8 cellular contexts compared by ENCODE assay signal in genomic region chr3:138348950-138349739, GRCh38. TPM values are rescaled to one million over a fixed set of nuclear protein-coding genes. Genes with fewer than 3 reads are reported as not detected.
DNase-seq lines count a peak whose midpoint lies in the region; ATAC-seq, FAIRE-seq and TF ChIP-seq lines count a peak whose summit lies in the region.

No MANE protein-coding gene starts in this region.

- ATAC-seq in HG02938 (IDR thresholded peaks at IDR 0.05; ENCODE audit: unreplicated experiment) (no peak), HG02852 (IDR thresholded peaks at IDR 0.05; ENCODE audit: unreplicated experiment) (no peak)

- no peaks in the 10 kb centered on the region for H3K27me3 ChIP-seq in vagina

- peaks cover 7% of the 10 kb centered on the region for H3K27me3 Mint-ChIP-seq in dendritic cell treated with granulocyte-macrophage colony-stimulating factor and Interleukin-4, amounts not matched to agents 40 ng/mL and 50 ng/mL, for 4 days

- no peaks in the 10 kb centered on the region for H3K9me3 Mint-ChIP-seq in dendritic cell treated with granulocyte-macrophage colony-stimulating factor and Interleukin-4, amounts not matched to agents 40 ng/mL and 50 ng/mL, for 4 days

- TF ChIP-seq CTCF in vagina (IDR thresholded peaks at IDR 0.05): no peak

- peak overlapping the region; percentile 100 for H3K4me3 Mint-ChIP-seq in dendritic cell treated with granulocyte-macrophage colony-stimulating factor and Interleukin-4, amounts not matched to agents 40 ng/mL and 50 ng/mL, for 4 days

- H3K4me3 ChIP-seq in vagina: peak overlapping the region; percentile 57 to 81

- intact Hi-C loops in dendritic cell treated with granulocyte-macrophage colony-stimulating factor and Interleukin-4, amounts not matched to agents 40 ng/mL and 50 ng/mL, for 4 days (cut with micrococcal nuclease): loop anchor here (1.0 to 2.0 kb wide), 3 partner anchors 18 to 62 kb away; no protein-coding TSS in a partner anchor
- intact Hi-C loops in vagina (cut with DNase I): loop anchor here (5.0 kb wide), 1 partner anchor 38 kb away; no protein-coding TSS in a partner anchor

- peak overlapping the region; percentile 99 for H3K27ac Mint-ChIP-seq in dendritic cell treated with granulocyte-macrophage colony-stimulating factor and Interleukin-4, amounts not matched to agents 40 ng/mL and 50 ng/mL, for 4 days

- peak overlapping the region; percentile 91 for H3K27ac ChIP-seq in vagina

- H3K36me3 Mint-ChIP-seq in dendritic cell treated with granulocyte-macrophage colony-stimulating factor and Interleukin-4, amounts not matched to agents 40 ng/mL and 50 ng/mL, for 4 days (ENCODE audit: low read depth): peaks cover 37% of the 10 kb centered on the region

- DNase-seq in EL (peak; percentile 36), NCI-H2196 (lab: John Stamatoyannopoulos, UW; ENCODE audit: unreplicated experiment) (peak; percentile 50), midbrain (lab: John Stamatoyannopoulos, UW) (peak; percentile 41), vagina (ENCODE audit: extremely low spot score in 2 of 2) (no peak), HTR-8/SVneo (ENCODE audit: insufficient read length, low spot score) (no peak)

- H3K4me1 ChIP-seq in vagina: peaks cover 11% of the 10 kb centered on the region

- H3K9me3 ChIP-seq in vagina: no peaks in the 10 kb centered on the region

- peaks cover 56% of the 10 kb centered on the region for H3K4me1 Mint-ChIP-seq in dendritic cell treated with granulocyte-macrophage colony-stimulating factor and Interleukin-4, amounts not matched to agents 40 ng/mL and 50 ng/mL, for 4 days (ENCODE audit: low read depth)

- no peak for TF ChIP-seq POLR2A in vagina (IDR thresholded peaks at IDR 0.05)

- H3K36me3 ChIP-seq in vagina: no peaks in the 10 kb centered on the region

- FAIRE-seq in HTR-8/SVneo (lab: Jason Lieb, UNC): no peak

RNA-seq across cellular contexts. Expression of gene MRAS, which starts 0.8 kb away (rescaled TPM):
- 26.8 TPM for total RNA-seq in vagina

RNA-seq across cellular contexts. Expression of gene NME9, which starts 19.5 kb away (rescaled TPM):
- not detected for total RNA-seq in vagina

Comparison
In these comparisons a context has a peak if more than half of its experiments do, and no peak if none do; other contexts are left out.
1. DNase-seq: peak in EL (single experiment), NCI-H2196 (single experiment) and midbrain (single experiment); none in vagina (0 of 2) and HTR-8/SVneo (single experiment).